ENCODE assay signal across 16 cellular contexts in genomic region chr22:24494182-24494534, GRCh38. TPM values are rescaled to one million over a fixed set of nuclear protein-coding genes. Genes with fewer than 3 reads are reported as not detected.
DNase-seq lines count a peak whose midpoint lies in the region; TF ChIP-seq lines count a peak whose summit lies in the region.
"Had no signal": no experiment of that assay in that cellular context is flagged by ENCODE, and none has a peak within 500 bp of the region (broad histone marks: within the 10 kb centered on the region; RNA-seq: fewer than 3 reads in every experiment).

No MANE protein-coding gene starts in this region.

- dilution Hi-C loops in mammary epithelial cell (cut with HindIII; ENCODE audit: low sequenced_read_pairs): no loop called here

- DNase-seq in AG10803 (ENCODE audit: low read depth) (no peak), mammary epithelial cell (no peak), NCI-H774 (lab: John Stamatoyannopoulos, UW) (no peak), MG63 (no peak)
- no peak for DNase-seq in stimulated activated CD4-positive, alpha-beta T cell treated with anti-CD3 and anti-CD28 coated beads, Interleukin-1b, Interleukin-23, amount 100 ng/mL, for 48 hours
- no peak for DNase-seq in activated naive CD4-positive, alpha-beta T cell treated with anti-CD3 and anti-CD28 coated beads, Interleukin-2, amount 50 U/mL, for 16 hours
- DNase-seq: activated T-cell treated with anti-CD3 and anti-CD28 coated beads for 4 hours; cerebellar nuclear complex; hippocampal formation; SHP77; stimulated activated CD4-positive, alpha-beta T cell treated with anti-CD3 and anti-CD28 coated beads, Interleukin-2, amount 100 ng/mL, for 24 hours; stimulated activated CD8-positive, alpha-beta memory T cell treated with anti-CD3 and anti-CD28 coated beads, Interleukin-4, amount 100 ng/mL, for 48 hours had no signal

- H3K4me3 ChIP-seq in AG10803 (ENCODE audit: low read length): peak overlapping the region; percentile 26; the same call in 1 of the 2 replicates
- no peak overlapping the region for H3K4me3 ChIP-seq in mammary epithelial cell (replicated peaks in 1 of 3; ENCODE audit: insufficient read depth in 1 of 3, low read depth in 2 of 3, low read length in 3 of 3)
- H3K4me3 ChIP-seq in iPS-18c (ENCODE audit: insufficient read depth, low read depth, low read length): peak overlapping the region; percentile 49
- H3K4me3 ChIP-seq in parathyroid adenoma (ENCODE audit: low read depth, low read length): no peak overlapping the region
- H3K4me3 ChIP-seq in MG63: no peak overlapping the region

- H3K27ac ChIP-seq in mammary epithelial cell (ENCODE audit: insufficient read depth, low read depth, low read length): no peak overlapping the region
- no peak overlapping the region for H3K27ac ChIP-seq in parathyroid adenoma
- H3K27ac ChIP-seq: tibial nerve had no signal

- in situ Hi-C loops in mammary epithelial cell (cut with MboI; ENCODE audit: low sequenced_read_pairs in 2 of 2): loop anchor here in 1 of 2 donors (5.0 kb wide), 1 partner anchor 48 kb away; no protein-coding TSS in a partner anchor

- no TSS peak for BruUV-seq in mammary epithelial cell (replicated peaks; lab: Mats Ljungman, UMichigan)

- intact Hi-C loops in mammary epithelial cell (cut with micrococcal nuclease): no loop called here

- CTCF ChIA-PET in mammary epithelial cell (lab: Charles Lee; ENCODE audit: low non-redundant PET): no interaction called here

- H3K27me3 ChIP-seq in mammary epithelial cell (ENCODE audit: insufficient read depth, low read length): peaks cover 3% of the 10 kb centered on the region
- H3K27me3 ChIP-seq in parathyroid adenoma (ENCODE audit: control insufficient read depth, insufficient read depth, low read length): no peaks in the 10 kb centered on the region
- H3K27me3 ChIP-seq in MG63: no peaks in the 10 kb centered on the region

- H2AFZ ChIP-seq in mammary epithelial cell (ENCODE audit: low read depth, low read length) (peak overlapping the region; percentile 88), parathyroid adenoma (no peak overlapping the region)

- peaks cover 7% of the 10 kb centered on the region for H3K4me1 ChIP-seq in mammary epithelial cell (ENCODE audit: insufficient read depth, low read length)
- H3K4me1 ChIP-seq in parathyroid adenoma: no peaks in the 10 kb centered on the region

- H3K9ac ChIP-seq in mammary epithelial cell (ENCODE audit: insufficient read depth, low read length) (no peak overlapping the region), parathyroid adenoma (no peak overlapping the region)

- no peaks in the 10 kb centered on the region for H3K36me3 ChIP-seq in mammary epithelial cell (ENCODE audit: insufficient read depth, low read length)
- no peaks in the 10 kb centered on the region for H3K36me3 ChIP-seq in parathyroid adenoma (ENCODE audit: control insufficient read depth, insufficient read depth, low read length)
- H3K36me3 ChIP-seq in MG63: no peaks in the 10 kb centered on the region
- H3K36me3 ChIP-seq: tibial nerve had no signal

- H3K9me3 ChIP-seq in mammary epithelial cell (replicated peaks; ENCODE audit: insufficient read depth, low read length): no peaks in the 10 kb centered on the region
- peaks cover 4% of the 10 kb centered on the region for H3K9me3 ChIP-seq in iPS-18c (ENCODE audit: control insufficient read depth, insufficient read depth, low read length)
- H3K9me3 ChIP-seq in parathyroid adenoma (ENCODE audit: control insufficient read depth, low read length): no peaks in the 10 kb centered on the region
- no peaks in the 10 kb centered on the region for H3K9me3 ChIP-seq in MG63
- H3K9me3 ChIP-seq: tibial nerve had no signal

- WGBS in mammary epithelial cell (ENCODE audit: low coverage, missing lambda C conversion rate): 69% methylated on average over 18 of the region's 21 CpGs

- no peaks in the 10 kb centered on the region for H4K20me1 ChIP-seq in mammary epithelial cell (ENCODE audit: insufficient read depth, low read length)

- H3K4me2 ChIP-seq in mammary epithelial cell (ENCODE audit: insufficient read depth, low read depth, low read length): peak overlapping the region; percentile 89
- H3K4me2 ChIP-seq in parathyroid adenoma (ENCODE audit: low read length): peak overlapping the region; percentile 59

- no peak for TF ChIP-seq CTCF in AG10803 (conservative IDR thresholded peaks at IDR 0.05; ENCODE audit: low read length)
- TF ChIP-seq CTCF in mammary epithelial cell (conservative IDR thresholded peaks at IDR 0.05 in 1 of 2, IDR thresholded peaks at IDR 0.05 in 1 of 2; ENCODE audit: extremely low read depth in 1 of 2, insufficient read depth in 1 of 2, low read depth in 1 of 2, low read length in 2 of 2): no peak
- no peak for TF ChIP-seq CTCF in parathyroid adenoma (IDR thresholded peaks at IDR 0.05)

- H3K79me2 ChIP-seq in mammary epithelial cell (ENCODE audit: insufficient read depth, low read length): no peaks in the 10 kb centered on the region
- no peaks in the 10 kb centered on the region for H3K79me2 ChIP-seq in parathyroid adenoma

RNA-seq across cellular contexts. Expression of gene UPB1, which starts 1.0 kb away (rescaled TPM):
- not detected for total RNA-seq in mammary epithelial cell
- polyA plus RNA-seq in mammary epithelial cell: not detected
- not detected for polyA minus RNA-seq in mammary epithelial cell
- total RNA-seq in MG63 (2014; rRNA removed; shearing (Covaris generic); ENCODE audit: low replicate concordance): not detected in 2 replicates
- total RNA-seq: osteocyte had no signal

Comparison
In these comparisons a context has a peak if more than half of its experiments do, and no peak if none do; other contexts are left out.
1. H3K4me3 ChIP-seq: peak in AG10803 (single experiment) and iPS-18c (single experiment); none in mammary epithelial cell (0 of 3), parathyroid adenoma (single experiment) and MG63 (single experiment).